In genomic region chr11:120714448-120714847, GRCh38 we compare ENCODE assay signal across 18 cellular contexts.
DNase-seq lines count a peak whose midpoint lies in the region; ATAC-seq and TF ChIP-seq lines count a peak whose summit lies in the region.
"Had no signal": no experiment of that assay in that cellular context is flagged by ENCODE, and none has a peak within 500 bp of the region (broad histone marks: within the 10 kb centered on the region; RNA-seq: fewer than 3 reads in every experiment).

No MANE protein-coding gene starts in this region.

- TF ChIP-seq CTCF in MM.1S (IDR thresholded peaks at IDR 0.05; ENCODE audit: low read length), result no peak

- H3K36me3 Mint-ChIP-seq in central memory CD8-positive, alpha-beta T cell (ENCODE audit: insufficient read depth), result no peaks in the 10 kb centered on the region
- H3K36me3 Mint-ChIP-seq: stimulated activated effector memory CD8-positive, alpha-beta T cell treated with anti-CD3 and anti-CD28 coated beads, Interleukin-12 subunit alpha, Interleukin-12 subunit beta, amount 100 ng/mL, for 72 hours had no signal

- no peaks in the 10 kb centered on the region for H3K9me3 ChIP-seq in MM.1S (replicated peaks; ENCODE audit: insufficient read depth, low read length)
- H3K9me3 ChIP-seq: psoas muscle had no signal

- H3K36me3 ChIP-seq in MM.1S (replicated peaks; ENCODE audit: insufficient read depth, low read length), result no peaks in the 10 kb centered on the region

- H3K4me1 ChIP-seq in MM.1S (ENCODE audit: low read length), result peaks cover 10% of the 10 kb centered on the region; the same call in 1 of the 2 replicates
- H3K4me1 ChIP-seq: psoas muscle had no signal

- no peak for ATAC-seq in central memory CD8-positive, alpha-beta T cell (replicated peaks; ENCODE audit: extremely low read depth, poor library complexity, severe bottlenecking)
- no peak for ATAC-seq in HG03565 (IDR thresholded peaks at IDR 0.05; ENCODE audit: unreplicated experiment)
- ATAC-seq: psoas muscle; stimulated activated effector memory CD8-positive, alpha-beta T cell treated with anti-CD3 and anti-CD28 coated beads, Interleukin-12 subunit alpha, Interleukin-12 subunit beta, amount 100 ng/mL, for 72 hours had no signal

- H3F3A ChIP-seq in MM.1S (ENCODE audit: insufficient read depth, low read length), result no peaks in the 10 kb centered on the region

- H3K27me3 Mint-ChIP-seq in central memory CD8-positive, alpha-beta T cell, result peaks cover 33% of the 10 kb centered on the region

- H3K27ac ChIP-seq in MM.1S (ENCODE audit: low read length), result no peak overlapping the region
- H3K27ac ChIP-seq: psoas muscle had no signal

- no peak overlapping the region for H3K9ac ChIP-seq in MM.1S (ENCODE audit: low read length)

- DNase-seq in ELR (ENCODE audit: low read depth) (peak; percentile 52), MM.1S (no peak), lung microvascular endothelial cell (ENCODE audit: low read depth in 2 of 2) (peak; percentile 4 to 61), hypothalamus (lab: John Stamatoyannopoulos, UW) (no peak), germinal center (ENCODE audit: low spot score) (no peak)
- DNase-seq in central memory CD8-positive, alpha-beta T cell (ENCODE audit: low spot score in 2 of 2), result no peak
- no peak for DNase-seq in activated CD4-positive, CD25-positive, alpha-beta regulatory T cell (lab: John Stamatoyannopoulos, UW)
- DNase-seq: activated CD4-positive, CD25-positive, alpha-beta regulatory T cell treated with anti-CD3 and anti-CD28 coated beads, Interleukin-2, amount 50 U/mL, for 72 hours; anterior cingulate cortex; DMS 273 treated with DMSO at 0.1 percent for 48 hours; mesendoderm; NCI-H1930; NCI-H510A; psoas muscle; SIG-M5; stimulated activated CD4-positive, alpha-beta T cell treated with anti-CD3 and anti-CD28 coated beads, Interleukin-12 subunit alpha, Interleukin-12 subunit beta, amount 100 ng/mL, for 4 hours had no signal

- H3K79me2 ChIP-seq in MM.1S (ENCODE audit: low read length), result no peaks in the 10 kb centered on the region

- peak overlapping the region; percentile 63; the same call in 1 of the 2 replicates for H3K4me2 ChIP-seq in MM.1S (ENCODE audit: low read depth, low read length)

- H3K4me3 ChIP-seq in MM.1S (ENCODE audit: low read length), result no peak overlapping the region
- H3K4me3 ChIP-seq: psoas muscle had no signal

- H3K4me1 Mint-ChIP-seq in central memory CD8-positive, alpha-beta T cell, result peaks cover 6% of the 10 kb centered on the region
- H3K4me1 Mint-ChIP-seq: stimulated activated effector memory CD8-positive, alpha-beta T cell treated with anti-CD3 and anti-CD28 coated beads, Interleukin-12 subunit alpha, Interleukin-12 subunit beta, amount 100 ng/mL, for 72 hours had no signal

- no peaks in the 10 kb centered on the region for H3K9me3 Mint-ChIP-seq in central memory CD8-positive, alpha-beta T cell
- H3K9me3 Mint-ChIP-seq: stimulated activated effector memory CD8-positive, alpha-beta T cell treated with anti-CD3 and anti-CD28 coated beads, Interleukin-12 subunit alpha, Interleukin-12 subunit beta, amount 100 ng/mL, for 72 hours had no signal

- peak overlapping the region; percentile 71 for H3K4me3 Mint-ChIP-seq in central memory CD8-positive, alpha-beta T cell

- H2AFZ ChIP-seq in MM.1S (ENCODE audit: low read length), result peak overlapping the region; percentile 76

- H3K27me3 ChIP-seq in MM.1S (replicated peaks; ENCODE audit: insufficient read depth, low read length), result no peaks in the 10 kb centered on the region

- no peak overlapping the region for H3K27ac Mint-ChIP-seq in central memory CD8-positive, alpha-beta T cell (ENCODE audit: low read depth)
- H3K27ac Mint-ChIP-seq: stimulated activated effector memory CD8-positive, alpha-beta T cell treated with anti-CD3 and anti-CD28 coated beads, Interleukin-12 subunit alpha, Interleukin-12 subunit beta, amount 100 ng/mL, for 72 hours had no signal

- H4K20me1 ChIP-seq in MM.1S (ENCODE audit: insufficient read depth, low read length), result no peaks in the 10 kb centered on the region

- no peaks in the 10 kb centered on the region for H3K9me2 ChIP-seq in MM.1S (replicated peaks; ENCODE audit: insufficient read depth, low read length)

Comparison
In these comparisons a context has a peak if more than half of its experiments do, and no peak if none do; other contexts are left out.
1. DNase-seq: peak in ELR (single experiment) and lung microvascular endothelial cell (2 of 2); none in MM.1S (single experiment), central memory CD8-positive, alpha-beta T cell (0 of 2), hypothalamus (0 of 51), activated CD4-positive, CD25-positive, alpha-beta regulatory T cell (0 of 4) and germinal center (single experiment).